ENCODE assay signal across 8 cellular contexts in genomic region chr3:79847928-79848327, GRCh38.
"Had no signal": no experiment of that assay in that cellular context is flagged by ENCODE, and none has a peak within 500 bp of the region (broad histone marks: within the 10 kb centered on the region; RNA-seq: fewer than 3 reads in every experiment).

No MANE protein-coding gene starts in this region.

- H3K4me3 ChIP-seq: GM23338 had no signal

- DNase-seq: H9, HCEC 1CT, Kasumi-1, KG1 had no signal

- H3K27ac ChIP-seq: HL-60 had no signal

- H2AFZ ChIP-seq: GM23338 had no signal

- FAIRE-seq: H1, H54 had no signal

- ATAC-seq: GM23338 had no signal

- H3K4me2 ChIP-seq: GM23338 had no signal
